17 cellular contexts compared by ENCODE assay signal in genomic region chr7:129793506-129794310, GRCh38.
"Had no signal": no experiment of that assay in that cellular context is flagged by ENCODE, and none has a peak within 500 bp of the region (broad histone marks: within the 10 kb centered on the region; RNA-seq: fewer than 3 reads in every experiment).

No MANE protein-coding gene starts in this region.

- H3K4me1 Mint-ChIP-seq: activated naive CD8-positive, alpha-beta T cell treated with anti-CD3 and anti-CD28 coated beads, Interleukin-2, amount 50 U/mL, for 24 hours had no signal

- H3K9me3 Mint-ChIP-seq: activated naive CD8-positive, alpha-beta T cell treated with anti-CD3 and anti-CD28 coated beads, Interleukin-2, amount 50 U/mL, for 24 hours; activated T-helper 1 cell treated with anti-CD3 and anti-CD28 coated beads, Interleukin-12 subunit alpha, Interleukin-12 subunit beta, Interleukin-2, Interleukin-4 antibody, amounts not matched to agents 30 ng/mL and 10 ng/mL and 1 ng/mL, durations not matched to agents 14 hours and 24 hours and 36 hours had no signal

- H3K4me3 Mint-ChIP-seq: activated naive CD8-positive, alpha-beta T cell treated with anti-CD3 and anti-CD28 coated beads, Interleukin-2, amount 50 U/mL, for 24 hours; activated T-helper 1 cell treated with anti-CD3 and anti-CD28 coated beads, Interleukin-12 subunit alpha, Interleukin-12 subunit beta, Interleukin-2, Interleukin-4 antibody, amounts not matched to agents 30 ng/mL and 10 ng/mL and 1 ng/mL, durations not matched to agents 14 hours and 24 hours and 36 hours had no signal

- H3K9me3 ChIP-seq: gastrocnemius medialis, heart left ventricle, neutrophil, right atrium auricular region, suprapubic skin had no signal

- H3K27me3 ChIP-seq: gastrocnemius medialis, right atrium auricular region had no signal

- DNase-seq: activated CD4-positive, CD25-positive, alpha-beta regulatory T cell treated with anti-CD3 and anti-CD28 coated beads, Interleukin-2, amount 50 U/mL, for 72 hours; activated naive CD8-positive, alpha-beta T cell treated with anti-CD3 and anti-CD28 coated beads, Interleukin-2, amount 50 U/mL, for 24 hours; dermis blood vessel endothelial cell; erythroblast; gastrocnemius medialis; heart left ventricle; mammary epithelial cell; stimulated activated CD4-positive, alpha-beta T cell treated with anti-CD3 and anti-CD28 coated beads, Interleukin-4, amount 100 ng/mL, for 4 hours; stimulated activated naive CD8-positive, alpha-beta T cell treated with anti-CD3 and anti-CD28 coated beads, Interleukin-15, Interleukin-2, amounts not matched to agents 100 U/mL and 50 U/mL, for 24 hours; T-helper 1 cell; T1000; trophoblast cell had no signal

- H3K36me3 ChIP-seq: gastrocnemius medialis, heart left ventricle, neutrophil, right atrium auricular region, suprapubic skin had no signal

- H3K4me3 ChIP-seq: gastrocnemius medialis, heart left ventricle, right atrium auricular region, skin epidermis, suprapubic skin had no signal

- H3K27ac Mint-ChIP-seq: activated naive CD8-positive, alpha-beta T cell treated with anti-CD3 and anti-CD28 coated beads, Interleukin-2, amount 50 U/mL, for 24 hours; activated T-helper 1 cell treated with anti-CD3 and anti-CD28 coated beads, Interleukin-12 subunit alpha, Interleukin-12 subunit beta, Interleukin-2, Interleukin-4 antibody, amounts not matched to agents 30 ng/mL and 10 ng/mL and 1 ng/mL, durations not matched to agents 14 hours and 24 hours and 36 hours had no signal

- H3K27ac ChIP-seq: gastrocnemius medialis, heart left ventricle, neutrophil, right atrium auricular region, skin epidermis, suprapubic skin had no signal

- H3K4me1 ChIP-seq: heart left ventricle, right atrium auricular region, suprapubic skin had no signal
